Comparison of ENCODE assay signal across 10 cellular contexts in the genomic region with DNA sequence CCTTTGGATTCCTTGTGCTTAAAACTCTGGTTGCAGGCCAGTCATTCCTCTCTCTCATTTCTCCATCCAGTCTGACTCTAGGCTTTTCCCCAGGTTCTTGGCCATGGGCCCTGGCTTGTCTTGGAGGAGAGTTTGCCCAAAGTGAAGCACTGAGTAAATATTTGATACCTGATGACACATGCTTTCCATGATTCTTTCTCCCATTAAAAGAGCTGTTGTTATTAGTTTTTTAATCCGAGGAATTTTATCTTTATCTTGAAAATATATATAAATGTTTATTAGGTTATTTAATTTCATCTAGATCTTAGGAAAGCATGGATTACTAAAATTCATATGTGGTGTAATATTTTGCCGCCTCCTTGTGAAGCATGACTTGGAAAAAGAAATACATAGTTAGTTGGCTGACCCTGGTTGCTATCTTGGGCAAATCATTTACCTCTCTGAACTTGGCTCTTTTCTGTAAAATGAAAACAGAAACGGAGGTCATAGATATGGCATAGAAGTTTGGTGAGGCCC.
DNase-seq lines count a peak whose midpoint lies in the region; ATAC-seq and TF ChIP-seq lines count a peak whose summit lies in the region.
"Had no signal": no experiment of that assay in that cellular context is flagged by ENCODE, and none has a peak within 500 bp of the region (broad histone marks: within the 10 kb centered on the region; RNA-seq: fewer than 3 reads in every experiment).

No MANE protein-coding gene starts in this region.

- no peak overlapping the region for H3K4me3 Mint-ChIP-seq in activated CD4-positive, alpha-beta T cell treated with anti-CD3 and anti-CD28 coated beads, Interleukin-2, amount 10 ng/mL, durations not matched to agents 24 days and 14 days
- H3K4me3 Mint-ChIP-seq: naive B cell had no signal

- no peak overlapping the region for H3K27ac Mint-ChIP-seq in activated CD4-positive, alpha-beta T cell treated with anti-CD3 and anti-CD28 coated beads, Interleukin-2, amount 10 ng/mL, durations not matched to agents 24 days and 14 days
- H3K27ac Mint-ChIP-seq: activated T-helper 2 cell treated with anti-CD3 and anti-CD28 coated beads, Interferon-gamma antibody, Interleukin-2, Interleukin-4, amounts not matched to agents 10 μg/mL and 5 μg/mL and 100 μg/mL, durations not matched to agents 14 hours and 24 hours and 36 hours; naive B cell had no signal

- WGBS in IMR-90 (ENCODE audit: extremely low coverage in 2 of 2, insufficient read length in 1 of 2), 2 experiments = no CpG with 5 or more reads among the region's 3 CpGs
- WGBS in hepatocyte (ENCODE audit: low lambda C conversion rate, missing lambda C conversion rate) = 58% methylated on average over 3 of the region's 3 CpGs

- TF ChIP-seq CTCF in IMR-90 (conservative IDR thresholded peaks at IDR 0.05; ENCODE audit: low read depth, low read length) (no peak), hepatocyte (IDR thresholded peaks at IDR 0.05; ENCODE audit: poor library complexity) (no peak), tibial artery (IDR thresholded peaks at IDR 0.05) (no peak)

- no peak overlapping the region; the same call in 1 of the 2 replicates for H3K23ac ChIP-seq in IMR-90 (ENCODE audit: low read depth, low read length)

- no peak overlapping the region for H2AK5ac ChIP-seq in IMR-90 (ENCODE audit: low read depth, low read length)

- no peak overlapping the region for H3K9ac ChIP-seq in IMR-90 (ENCODE audit: low read depth, low read length)

- H3K9me2 ChIP-seq in hepatocyte (replicated peaks; ENCODE audit: insufficient read depth) = no peaks in the 10 kb centered on the region

- H3K9me3 ChIP-seq in IMR-90 (ENCODE audit: control insufficient read depth, insufficient read depth, low read length) = no peaks in the 10 kb centered on the region
- H3K9me3 ChIP-seq in hepatocyte (ENCODE audit: low read depth) = no peaks in the 10 kb centered on the region
- no peaks in the 10 kb centered on the region for H3K9me3 ChIP-seq in tibial artery

- H3K27ac ChIP-seq in IMR-90 (ENCODE audit: insufficient read depth, low read length) (peak overlapping the region; percentile 84; the same call in 1 of the 2 replicates), hepatocyte (peak overlapping the region; percentile 63), tibial artery (peak overlapping the region in 1 of 2 donors; percentile 21)

- peaks cover 23% of the 10 kb centered on the region for H3K4me1 ChIP-seq in IMR-90 (ENCODE audit: control insufficient read depth, insufficient read depth, low read length)
- peaks cover 28% of the 10 kb centered on the region for H3K4me1 ChIP-seq in hepatocyte (ENCODE audit: insufficient read depth)
- peaks cover 0 to 26% (median 17%) of the 10 kb centered on the region in 4 donors for H3K4me1 ChIP-seq in tibial artery

- peak overlapping the region; percentile 75 for H2BK120ac ChIP-seq in IMR-90 (ENCODE audit: low read depth, low read length)

- H3K4me3 ChIP-seq in IMR-90 (ENCODE audit: insufficient read depth, low read depth, low read length) (no peak overlapping the region), hepatocyte (no peak overlapping the region), tibial artery (no peak overlapping the region)

- H3K27me3 ChIP-seq in IMR-90 (ENCODE audit: control insufficient read depth, insufficient read depth, low read length) = no peaks in the 10 kb centered on the region
- no peaks in the 10 kb centered on the region for H3K27me3 ChIP-seq in hepatocyte
- H3K27me3 ChIP-seq in tibial artery = no peaks in the 10 kb centered on the region

- POLR2A ChIA-PET in IMR-90 (lab: Charles Lee; ENCODE audit: unreplicated experiment) = no interaction called here

- H3K36me3 Mint-ChIP-seq in activated CD4-positive, alpha-beta T cell treated with anti-CD3 and anti-CD28 coated beads, Interleukin-2, amount 10 ng/mL, durations not matched to agents 24 days and 14 days (ENCODE audit: low read depth) = no peaks in the 10 kb centered on the region
- H3K36me3 Mint-ChIP-seq: naive B cell had no signal

- peak; percentile 89 for DNase-seq in IMR-90
- peak; percentile 24 to 92 for DNase-seq in T47D (ENCODE audit: low read depth in 1 of 2, low spot score in 1 of 2)
- DNase-seq in hepatocyte (ENCODE audit: low spot score) = peak; percentile 29
- peak; percentile 70 to 82 for DNase-seq in tibial artery
- no peak for DNase-seq in NCI-H1694 (lab: John Stamatoyannopoulos, UW)
- DNase-seq in activated CD4-positive, alpha-beta T cell treated with anti-CD3 and anti-CD28 coated beads, Interleukin-2, amount 10 ng/mL, durations not matched to agents 24 days and 14 days = no peak
- no peak for DNase-seq in HUDEP-2 (lab: John Stamatoyannopoulos, UW; ENCODE audit: unreplicated experiment in 76 of 76)
- DNase-seq: naive B cell had no signal

- H2BK20ac ChIP-seq in IMR-90 (ENCODE audit: low read depth, low read length) = peak overlapping the region; percentile 75

- H2BK5ac ChIP-seq in IMR-90 (ENCODE audit: low read depth, low read length, poor library complexity, severe bottlenecking) = peak overlapping the region; percentile 100

- no peaks in the 10 kb centered on the region for H4K20me1 ChIP-seq in IMR-90 (ENCODE audit: insufficient read depth, low read length)
- H4K20me1 ChIP-seq in hepatocyte (ENCODE audit: insufficient read depth, poor library complexity, severe bottlenecking) = no peaks in the 10 kb centered on the region

- H3K79me1 ChIP-seq in IMR-90 (ENCODE audit: low read depth in 1 of 2, low read length in 2 of 2) = no peaks in the 10 kb centered on the region

- no peak for TF ChIP-seq RAD21 in IMR-90 (IDR thresholded peaks at IDR 0.05; ENCODE audit: low read length)

- H3K4me1 Mint-ChIP-seq in activated CD4-positive, alpha-beta T cell treated with anti-CD3 and anti-CD28 coated beads, Interleukin-2, amount 10 ng/mL, durations not matched to agents 24 days and 14 days = no peaks in the 10 kb centered on the region
- H3K4me1 Mint-ChIP-seq: naive B cell had no signal

- H3K9me3 Mint-ChIP-seq in activated CD4-positive, alpha-beta T cell treated with anti-CD3 and anti-CD28 coated beads, Interleukin-2, amount 10 ng/mL, durations not matched to agents 24 days and 14 days = no peaks in the 10 kb centered on the region
- H3K9me3 Mint-ChIP-seq: activated T-helper 2 cell treated with anti-CD3 and anti-CD28 coated beads, Interferon-gamma antibody, Interleukin-2, Interleukin-4, amounts not matched to agents 10 μg/mL and 5 μg/mL and 100 μg/mL, durations not matched to agents 14 hours and 24 hours and 36 hours had no signal

- CTCF ChIA-PET in IMR-90 (lab: Yijun Ruan, JAX) = no interaction called here

- intact Hi-C loops in IMR-90 (cut with micrococcal nuclease) (loop anchor here (5.0 to 10.0 kb wide), 3 partner anchors 50 to 1297 kb away; a partner anchor contains a TSS), tibial artery (cut with DNase I; ENCODE audit: low total_unique reads) (no loop called here)
- intact Hi-C loops in activated CD4-positive, alpha-beta T cell treated with anti-CD3 and anti-CD28 coated beads, Interleukin-2, amount 10 ng/mL, durations not matched to agents 24 days and 14 days (cut with micrococcal nuclease) = no loop called here

- H3K36me3 ChIP-seq in IMR-90 (ENCODE audit: control insufficient read depth, insufficient read depth, low read length) = no peaks in the 10 kb centered on the region
- no peaks in the 10 kb centered on the region for H3K36me3 ChIP-seq in hepatocyte (replicated peaks; ENCODE audit: insufficient read depth, low read depth)
- H3K36me3 ChIP-seq in tibial artery = no peaks in the 10 kb centered on the region

- dilution Hi-C loops in IMR-90 (cut with HindIII; ENCODE audit: low sequenced_read_pairs, unreplicated experiment) = no loop called here

- no peak for TF ChIP-seq POLR2A in IMR-90 (IDR thresholded peaks at IDR 0.05; ENCODE audit: low read depth, low read length)

- H3K56ac ChIP-seq in IMR-90 (ENCODE audit: extremely low read depth, insufficient read depth, low read length) = peak overlapping the region; percentile 73

- peak overlapping the region; percentile 76 for H4K91ac ChIP-seq in IMR-90 (ENCODE audit: insufficient read depth, low read depth, low read length)

- H3K9me1 ChIP-seq in IMR-90 (ENCODE audit: insufficient read depth, low read length) = peaks cover 2% of the 10 kb centered on the region

- H3K27me3 Mint-ChIP-seq in activated CD4-positive, alpha-beta T cell treated with anti-CD3 and anti-CD28 coated beads, Interleukin-2, amount 10 ng/mL, durations not matched to agents 24 days and 14 days = no peaks in the 10 kb centered on the region
- H3K27me3 Mint-ChIP-seq: naive B cell had no signal

- in situ Hi-C loops in IMR-90 (cut with MboI; ENCODE audit: low sequenced_read_pairs) (no loop called here), T47D (cut with HindIII; ENCODE audit: low pct_unique_long_range_greater_than_20kb, low sequenced_read_pairs) (no loop called here)

- H3K14ac ChIP-seq in IMR-90 (replicated peaks; ENCODE audit: low read depth, low read length) = 0 out of 2 replicates have a peak overlapping the region, but pooled peaks have one; percentile 8

- BruUV-seq in IMR-90 (replicated peaks; lab: Mats Ljungman, UMichigan) = no TSS peak

- H2BK15ac ChIP-seq in IMR-90 (ENCODE audit: low read depth, low read length) = 0 out of 3 replicates have a peak overlapping the region, but pooled peaks have one; percentile 51

- peak overlapping the region; percentile 77; the same call in 1 of the 2 replicates for H4K5ac ChIP-seq in IMR-90 (ENCODE audit: low read depth, low read length)

- peak; percentile 40 for ATAC-seq in IMR-90 (ENCODE audit: low read depth)
- ATAC-seq in GM18511 (IDR thresholded peaks at IDR 0.05; ENCODE audit: unreplicated experiment) = no peak

- peak overlapping the region; percentile 35; the same call in 1 of the 2 replicates for H3K4me2 ChIP-seq in IMR-90 (ENCODE audit: low read depth, low read length)
- H3K4me2 ChIP-seq in hepatocyte = peak overlapping the region; percentile 21

- H2AFZ ChIP-seq in IMR-90 (replicated peaks; ENCODE audit: low read length, poor library complexity) = no peak overlapping the region
- H2AFZ ChIP-seq in hepatocyte = no peak overlapping the region

- H4K8ac ChIP-seq in IMR-90 (ENCODE audit: low read depth in 2 of 2, low read length in 2 of 2) = peak overlapping the region; percentile 43 to 53; a peak in 3 of 4 replicates

- H3K79me2 ChIP-seq in hepatocyte = no peaks in the 10 kb centered on the region

- peak overlapping the region; percentile 81; the same call in 1 of the 2 replicates for H3K4ac ChIP-seq in IMR-90 (ENCODE audit: low read depth, low read length)

- no peak overlapping the region for H2AK9ac ChIP-seq in IMR-90 (replicated peaks; ENCODE audit: low read depth, low read length, poor library complexity)

- H3K18ac ChIP-seq in IMR-90 (ENCODE audit: low read depth, low read length) = peak overlapping the region; percentile 80; the same call in 1 of the 2 replicates

TF ChIP-seq in IMR-90, 13 proteins besides CTCF, POLR2A, EP300 and RAD21:
- TF ChIP-seq FOS (IDR thresholded peaks at IDR 0.05; ENCODE audit: low read depth, low read length) (0 out of 2 replicates have a peak, but pooled peaks have one; percentile 23), BHLHE40 (IDR thresholded peaks at IDR 0.05; ENCODE audit: low read depth, low read length) (no peak)

Comparison
In these comparisons a context has a peak if more than half of its experiments do, and no peak if none do; other contexts are left out.
1. DNase-seq: peak in IMR-90 (single experiment), T47D (2 of 2), hepatocyte (single experiment) and tibial artery (2 of 2); none in NCI-H1694 (single experiment), activated CD4-positive, alpha-beta T cell treated with anti-CD3 and anti-CD28 coated beads, Interleukin-2, amount 10 ng/mL, durations not matched to agents 24 days and 14 days (single experiment) and HUDEP-2 (0 of 76).